Comparison of ENCODE assay signal across 8 cellular contexts in genomic region chr20:33443006-33443511, GRCh38. TPM values are rescaled to one million over a fixed set of nuclear protein-coding genes. Genes with fewer than 3 reads are reported as not detected.
A peak's percentile ranks its signal among the peaks of the same experiment; 100 is the strongest.
DNase-seq lines count a peak whose midpoint lies in the region; ATAC-seq and FAIRE-seq lines count a peak whose summit lies in the region.

No MANE protein-coding gene starts in this region.

- WGBS in thymus = 4% methylated on average over 45 of the region's 45 CpGs

- no peaks in the 10 kb centered on the region for H3K36me3 Mint-ChIP-seq in memory B cell

- peak; percentile 4 for ATAC-seq in memory B cell (ENCODE audit: low read depth)

- DNase-seq in COLO668 (lab: John Stamatoyannopoulos, UW; ENCODE audit: unreplicated experiment) (peak; percentile 69), H7 (no peak), SJSA1 (ENCODE audit: low read depth in 1 of 2, low spot score in 2 of 2) (no peak), dermis blood vessel endothelial cell (peak; percentile 30), memory B cell (ENCODE audit: low spot score in 2 of 2) (peak in 1 of 2 donors; percentile 13), COLO829 (ENCODE audit: low spot score) (no peak), RCC 7860 (ENCODE audit: low spot score) (no peak)

- H3K9me3 ChIP-seq in SJSA1 (replicated peaks) (no peaks in the 10 kb centered on the region; the same call in 1 of the 2 replicates), thymus (ENCODE audit: control insufficient read depth) (no peaks in the 10 kb centered on the region)

- H3K27ac Mint-ChIP-seq in memory B cell = peak overlapping the region; percentile 79

- peaks cover 25% of the 10 kb centered on the region for H3K4me1 Mint-ChIP-seq in memory B cell

- no peaks in the 10 kb centered on the region for H3K27me3 Mint-ChIP-seq in memory B cell

- H3K9me3 Mint-ChIP-seq in memory B cell = no peaks in the 10 kb centered on the region

- FAIRE-seq in RCC 7860 (lab: Jason Lieb, UNC) = no peak

- H3K27ac ChIP-seq in SJSA1 (peak overlapping the region; percentile 71), thymus (ENCODE audit: low read depth) (peak overlapping the region; percentile 31)

- peaks cover 17% of the 10 kb centered on the region for H3K27me3 ChIP-seq in H7 (ENCODE audit: control insufficient read depth, insufficient read depth, low read length)
- no peaks in the 10 kb centered on the region for H3K27me3 ChIP-seq in SJSA1 (replicated peaks)
- H3K27me3 ChIP-seq in thymus (ENCODE audit: control insufficient read depth, insufficient read depth) = no peaks in the 10 kb centered on the region

- H3K4me3 Mint-ChIP-seq in memory B cell = peak overlapping the region; percentile 80

- H3K4me1 ChIP-seq in SJSA1 (replicated peaks) = peaks cover 17% of the 10 kb centered on the region
- H3K4me1 ChIP-seq in thymus (ENCODE audit: control insufficient read depth, insufficient read depth, low read length) = peaks cover 12% of the 10 kb centered on the region

- H3K36me3 ChIP-seq in H7 (replicated peaks; ENCODE audit: control insufficient read depth, insufficient read depth, low read length) = no peaks in the 10 kb centered on the region
- peaks cover 5% of the 10 kb centered on the region; the same call in 1 of the 2 replicates for H3K36me3 ChIP-seq in SJSA1
- no peaks in the 10 kb centered on the region for H3K36me3 ChIP-seq in thymus (ENCODE audit: control insufficient read depth, insufficient read depth)

- H3K4me3 ChIP-seq in H7 (ENCODE audit: insufficient read depth, low read depth, low read length) = peak overlapping the region; percentile 44
- H3K4me3 ChIP-seq in SJSA1 = peak overlapping the region; percentile 99
- peak overlapping the region; percentile 82 for H3K4me3 ChIP-seq in thymus (ENCODE audit: low read length)

RNA-seq across cellular contexts. Expression of gene SNTA1, which starts 0.5 kb away (rescaled TPM):
- total RNA-seq in H7 (2014; rRNA removed; shearing (Covaris generic)) = 3.8 and 6.0 TPM in 2 replicates
- total RNA-seq in SJSA1 (2014; rRNA removed; shearing (Covaris generic)) = 41.8 and 44.4 TPM in 2 replicates
- total RNA-seq in dermis blood vessel endothelial cell = 7.2 and 8.8 TPM in 2 replicates
- 7.7 TPM for polyA plus RNA-seq in thymus

RNA-seq across cellular contexts. Expression of gene CDK5RAP1, which starts 41.7 kb away (rescaled TPM):
- total RNA-seq in H7 (2014; rRNA removed; shearing (Covaris generic)) = 49.9 and 57.2 TPM in 2 replicates
- total RNA-seq in SJSA1 (2014; rRNA removed; shearing (Covaris generic)) = 35.6 and 41.7 TPM in 2 replicates
- 21.1 and 25.9 TPM in 2 replicates for total RNA-seq in dermis blood vessel endothelial cell
- polyA plus RNA-seq in thymus = 62.6 TPM

RNA-seq across cellular contexts. Expression of gene CBFA2T2, which starts 46.8 kb away (rescaled TPM):
- 7.5 and 17.4 TPM in 2 replicates for total RNA-seq in H7 (2014; rRNA removed; shearing (Covaris generic))
- 6.1 and 8.7 TPM in 2 replicates for total RNA-seq in SJSA1 (2014; rRNA removed; shearing (Covaris generic))
- 4.2 and 5.3 TPM in 2 replicates for total RNA-seq in dermis blood vessel endothelial cell
- 9.1 TPM for polyA plus RNA-seq in thymus

Comparison
In these comparisons a context has a peak if more than half of its experiments do, and no peak if none do; other contexts are left out.
1. DNase-seq: peak in COLO668 (single experiment) and dermis blood vessel endothelial cell (single experiment); none in H7 (single experiment), SJSA1 (0 of 2), COLO829 (single experiment) and RCC 7860 (single experiment).
2. H3K4me3 ChIP-seq: peak in every context shown above with its lines; median percentile 99 in SJSA1; 82 in thymus; 44 in H7.